Comparison of ENCODE assay signal across 14 cellular contexts in the genomic region with DNA sequence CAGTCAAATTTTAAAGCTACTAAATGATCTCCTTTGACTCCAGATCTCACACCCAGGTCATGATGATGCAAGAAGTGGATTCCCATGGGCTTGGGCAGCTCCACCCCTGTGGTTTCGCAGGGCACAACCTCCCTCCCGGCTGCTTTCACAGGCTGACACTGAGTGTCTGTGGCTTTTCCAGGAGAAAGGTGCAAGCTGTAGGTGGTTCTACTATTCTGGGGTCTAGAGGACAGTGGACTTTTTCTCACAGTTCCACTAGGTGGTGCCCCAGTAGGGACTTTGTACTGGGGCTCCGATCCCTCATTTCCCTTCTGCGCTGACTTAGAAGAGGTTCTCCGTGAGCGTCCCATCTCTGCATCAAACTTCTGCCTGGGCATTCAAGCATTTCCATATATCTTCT.
DNase-seq lines count a peak whose midpoint lies in the region; ATAC-seq and TF ChIP-seq lines count a peak whose summit lies in the region.
"Had no signal": no experiment of that assay in that cellular context is flagged by ENCODE, and none has a peak within 500 bp of the region (broad histone marks: within the 10 kb centered on the region; RNA-seq: fewer than 3 reads in every experiment).

No MANE protein-coding gene starts in this region.

- no peak overlapping the region for H3K23ac ChIP-seq in neuronal stem cell (ENCODE audit: low read depth, low read length, poor library complexity)

- no peak overlapping the region for H3K4me2 ChIP-seq in neuronal stem cell (ENCODE audit: insufficient read depth, low read length, poor library complexity, severe bottlenecking)

- no peaks in the 10 kb centered on the region for H3K36me3 ChIP-seq in neuronal stem cell (replicated peaks in 1 of 2; ENCODE audit: control insufficient read depth in 2 of 2, insufficient read depth in 2 of 2, low read length in 2 of 2)
- H3K36me3 ChIP-seq: stomach had no signal

- H3K27ac ChIP-seq in neuronal stem cell (replicated peaks; ENCODE audit: low read length): no peak overlapping the region
- H3K27ac ChIP-seq: stomach had no signal

- no peaks in the 10 kb centered on the region for H3K27me3 ChIP-seq in neuronal stem cell (ENCODE audit: control insufficient read depth in 3 of 3, insufficient read depth in 3 of 3, low read depth in 1 of 3, low read length in 3 of 3)
- H3K27me3 ChIP-seq: stomach had no signal

- no peaks in the 10 kb centered on the region for H3K36me3 Mint-ChIP-seq in endothelial cell (ENCODE audit: low read depth, unreplicated experiment)

- no peak for TF ChIP-seq POLR2A in NB4 (IDR thresholded peaks at IDR 0.05; ENCODE audit: extremely low read depth, insufficient read length)

- no peak overlapping the region for H2BK5ac ChIP-seq in neuronal stem cell (ENCODE audit: low read length)

- peak; percentile 15 for TF ChIP-seq CTCF in NB4 (IDR thresholded peaks at IDR 0.05; ENCODE audit: low read depth, low read length)
- TF ChIP-seq CTCF in cardiac fibroblast (IDR thresholded peaks at IDR 0.05; ENCODE audit: low read depth, low read length): peak; percentile 7
- TF ChIP-seq CTCF in endothelial cell (IDR thresholded peaks at IDR 0.05; ENCODE audit: unreplicated experiment): no peak

- H3K4me1 ChIP-seq in neuronal stem cell (ENCODE audit: control insufficient read depth in 2 of 2, insufficient read depth in 1 of 2, low read depth in 1 of 2, low read length in 2 of 2): peaks cover 0 to 2% of the 10 kb centered on the region in 2 donors
- H3K4me1 ChIP-seq: stomach had no signal

- no peaks in the 10 kb centered on the region for H3K27me3 Mint-ChIP-seq in endothelial cell (ENCODE audit: unreplicated experiment)
- H3K27me3 Mint-ChIP-seq: activated CD4-positive, alpha-beta memory T cell treated with anti-CD3 and anti-CD28 coated beads, Interleukin-2, amount 10 ng/mL, durations not matched to agents 7 days and 5 days had no signal

- H2AK5ac ChIP-seq in neuronal stem cell (ENCODE audit: low read depth, low read length): peak overlapping the region; percentile 37

- no peak overlapping the region for H3K9ac ChIP-seq in neuronal stem cell (ENCODE audit: low read depth, low read length, poor library complexity)

- no peak overlapping the region for H3K4me3 Mint-ChIP-seq in endothelial cell (ENCODE audit: unreplicated experiment)
- H3K4me3 Mint-ChIP-seq: activated CD4-positive, alpha-beta memory T cell treated with anti-CD3 and anti-CD28 coated beads, Interleukin-2, amount 10 ng/mL, durations not matched to agents 7 days and 5 days had no signal

- no peak overlapping the region for H3K4ac ChIP-seq in neuronal stem cell (ENCODE audit: low read length)

- H2BK120ac ChIP-seq in neuronal stem cell (ENCODE audit: low read depth, low read length): no peak overlapping the region

- H2BK12ac ChIP-seq in neuronal stem cell (ENCODE audit: low read length): no peak overlapping the region

- H3K79me1 ChIP-seq in neuronal stem cell (ENCODE audit: low read depth, low read length): no peaks in the 10 kb centered on the region

- H3K27ac Mint-ChIP-seq in endothelial cell (ENCODE audit: unreplicated experiment): no peak overlapping the region
- H3K27ac Mint-ChIP-seq: activated CD4-positive, alpha-beta memory T cell treated with anti-CD3 and anti-CD28 coated beads, Interleukin-2, amount 10 ng/mL, durations not matched to agents 7 days and 5 days had no signal

- peak overlapping the region; percentile 22 for H2AFZ ChIP-seq in neuronal stem cell (ENCODE audit: low read length)

- H3K9me3 Mint-ChIP-seq in endothelial cell (ENCODE audit: unreplicated experiment): no peaks in the 10 kb centered on the region
- H3K9me3 Mint-ChIP-seq: activated CD4-positive, alpha-beta memory T cell treated with anti-CD3 and anti-CD28 coated beads, Interleukin-2, amount 10 ng/mL, durations not matched to agents 7 days and 5 days had no signal

- H3K9me3 ChIP-seq in neuronal stem cell (replicated peaks in 1 of 2; ENCODE audit: control insufficient read depth in 2 of 2, insufficient read depth in 1 of 2, low read depth in 1 of 2, low read length in 2 of 2): no peaks in the 10 kb centered on the region
- H3K9me3 ChIP-seq: stomach had no signal

- H4K91ac ChIP-seq in neuronal stem cell (ENCODE audit: low read depth, low read length, poor library complexity): no peak overlapping the region

- H3K4me3 ChIP-seq in NB4 (ENCODE audit: low read depth, low read length) (no peak overlapping the region), cardiac fibroblast (replicated peaks in 1 of 2; ENCODE audit: low read depth in 2 of 2, low read length in 2 of 2) (no peak overlapping the region), neuronal stem cell (ENCODE audit: low read length in 2 of 2) (no peak overlapping the region)
- H3K4me3 ChIP-seq: stomach had no signal

- ATAC-seq in GM18868 (IDR thresholded peaks at IDR 0.05; ENCODE audit: unreplicated experiment): no peak

- H4K8ac ChIP-seq in neuronal stem cell (ENCODE audit: low read depth, low read length): no peak overlapping the region

- H2BK15ac ChIP-seq in neuronal stem cell (ENCODE audit: low read length): no peak overlapping the region

- no CpG with 5 or more reads among the region's 6 CpGs for WGBS in neuronal stem cell (ENCODE audit: extremely low coverage in 2 of 2, insufficient read length in 2 of 2, insufficient replicate concordance in 1 of 2), 2 donors

- H3K4me1 Mint-ChIP-seq in endothelial cell (ENCODE audit: unreplicated experiment): peaks cover 4% of the 10 kb centered on the region
- H3K4me1 Mint-ChIP-seq: activated CD4-positive, alpha-beta memory T cell treated with anti-CD3 and anti-CD28 coated beads, Interleukin-2, amount 10 ng/mL, durations not matched to agents 7 days and 5 days had no signal

- no peak overlapping the region for H3K14ac ChIP-seq in neuronal stem cell (ENCODE audit: low read length)

- peak; percentile 1 for DNase-seq in DMS53 (lab: John Stamatoyannopoulos, UW)
- no peak for DNase-seq in DMS53 treated with DMSO at 0.1 percent for 48 hours (lab: John Stamatoyannopoulos, UW; ENCODE audit: unreplicated experiment)
- DNase-seq in NB4 (ENCODE audit: low read depth): peak; percentile 8
- DNase-seq in cardiac fibroblast (ENCODE audit: low read depth in 2 of 2): peak; percentile 3 to 9
- DNase-seq in neuronal stem cell (ENCODE audit: low spot score): no peak
- DNase-seq in NCI-H524 (lab: John Stamatoyannopoulos, UW): no peak
- no peak for DNase-seq in endothelial cell (ENCODE audit: low spot score)
- DNase-seq: activated CD4-positive, alpha-beta memory T cell treated with anti-CD3 and anti-CD28 coated beads, Interleukin-2, amount 10 ng/mL, durations not matched to agents 7 days and 5 days; dermis blood vessel endothelial cell; NCI-H1092 treated with DMSO at 0.1 percent for 48 hours; NCI-H446 treated with DMSO at 0.1 percent for 48 hours; stomach; T-helper 9 cell had no signal

- no peak overlapping the region for H3K18ac ChIP-seq in neuronal stem cell (ENCODE audit: low read length)

Comparison
In these comparisons a context has a peak if more than half of its experiments do, and no peak if none do; other contexts are left out.
1. DNase-seq: peak in DMS53 (single experiment), NB4 (single experiment) and cardiac fibroblast (2 of 2); none in DMS53 treated with DMSO at 0.1 percent for 48 hours (single experiment), neuronal stem cell (single experiment), NCI-H524 (0 of 2) and endothelial cell (single experiment).